8 cellular contexts compared by ENCODE assay signal in the genomic region with DNA sequence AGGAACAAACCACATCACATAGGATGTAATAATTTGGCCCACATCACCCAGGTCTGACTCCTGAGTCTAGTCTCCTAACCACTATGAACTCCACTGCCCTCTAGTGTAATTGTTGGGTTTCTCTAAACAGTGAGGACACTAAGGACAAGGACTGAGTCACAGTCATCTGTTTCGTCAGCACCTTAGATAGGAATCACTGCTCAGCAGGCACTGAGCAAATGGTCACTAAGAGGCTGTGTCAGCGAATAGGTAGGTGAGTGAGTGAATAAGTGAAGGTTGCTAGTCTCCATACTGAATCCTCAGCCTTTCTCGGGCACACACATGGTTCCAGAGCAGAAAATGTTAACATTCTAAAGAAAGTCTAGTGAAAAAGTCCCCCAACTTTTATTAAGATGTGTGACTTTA.
DNase-seq lines count a peak whose midpoint lies in the region; ATAC-seq, FAIRE-seq and TF ChIP-seq lines count a peak whose summit lies in the region.

No MANE protein-coding gene starts in this region.

- DNase-seq in COLO829 (ENCODE audit: low spot score), result peak; percentile 23
- peak; percentile 64 for DNase-seq in NCI-H748 (lab: John Stamatoyannopoulos, UW; ENCODE audit: unreplicated experiment)
- peak; percentile 98 for DNase-seq in bronchial epithelial cell (ENCODE audit: low read depth)
- DNase-seq in lung microvascular endothelial cell (ENCODE audit: low read depth in 2 of 2), result peak; percentile 60 to 62
- no peak for DNase-seq in stimulated activated CD4-positive, alpha-beta T cell treated with anti-CD3 and anti-CD28 coated beads, Interleukin-2, amount 100 ng/mL, for 48 hours
- no peak for DNase-seq in activated CD8-positive, alpha-beta memory T cell treated with anti-CD3 and anti-CD28 coated beads, Interleukin-2, amount 10 ng/mL, durations not matched to agents 7 days and 5 days

- peak; percentile 93 for FAIRE-seq in bronchial epithelial cell (lab: Jason Lieb, UNC)

- H3K27me3 Mint-ChIP-seq in activated CD8-positive, alpha-beta memory T cell treated with anti-CD3 and anti-CD28 coated beads, Interleukin-2, amount 10 ng/mL, durations not matched to agents 7 days and 5 days, result peaks cover 9% of the 10 kb centered on the region

- H3K36me3 ChIP-seq in bronchial epithelial cell (ENCODE audit: control insufficient read depth, insufficient read depth, low read length), result no peaks in the 10 kb centered on the region

- ATAC-seq in GM19025 (IDR thresholded peaks at IDR 0.05; ENCODE audit: low read depth, unreplicated experiment) (peak; percentile 83), HG03342 (IDR thresholded peaks at IDR 0.05; ENCODE audit: unreplicated experiment) (peak; percentile 87)
- no peak for ATAC-seq in activated CD8-positive, alpha-beta memory T cell treated with anti-CD3 and anti-CD28 coated beads, Interleukin-2, amount 10 ng/mL, durations not matched to agents 7 days and 5 days

- CTCF ChIA-PET in activated CD8-positive, alpha-beta memory T cell treated with anti-CD3 and anti-CD28 coated beads, Interleukin-2, amount 10 ng/mL, durations not matched to agents 7 days and 5 days (lab: Charles Lee), result no interaction called here

- no peak overlapping the region for H3K4me3 ChIP-seq in bronchial epithelial cell (ENCODE audit: low read depth, low read length)

- H3K27ac Mint-ChIP-seq in activated CD8-positive, alpha-beta memory T cell treated with anti-CD3 and anti-CD28 coated beads, Interleukin-2, amount 10 ng/mL, durations not matched to agents 7 days and 5 days, result no peak overlapping the region

- H3K4me3 Mint-ChIP-seq in activated CD8-positive, alpha-beta memory T cell treated with anti-CD3 and anti-CD28 coated beads, Interleukin-2, amount 10 ng/mL, durations not matched to agents 7 days and 5 days, result no peak overlapping the region

- TF ChIP-seq CTCF in bronchial epithelial cell (IDR thresholded peaks at IDR 0.05; ENCODE audit: insufficient read depth, low read length, severe bottlenecking), result peak; percentile 63

- H3K36me3 Mint-ChIP-seq in activated CD8-positive, alpha-beta memory T cell treated with anti-CD3 and anti-CD28 coated beads, Interleukin-2, amount 10 ng/mL, durations not matched to agents 7 days and 5 days, result no peaks in the 10 kb centered on the region

- H3K9me3 Mint-ChIP-seq in activated CD8-positive, alpha-beta memory T cell treated with anti-CD3 and anti-CD28 coated beads, Interleukin-2, amount 10 ng/mL, durations not matched to agents 7 days and 5 days (ENCODE audit: low read depth), result no peaks in the 10 kb centered on the region

- no peaks in the 10 kb centered on the region for H3K4me1 Mint-ChIP-seq in activated CD8-positive, alpha-beta memory T cell treated with anti-CD3 and anti-CD28 coated beads, Interleukin-2, amount 10 ng/mL, durations not matched to agents 7 days and 5 days

- H3K27me3 ChIP-seq in bronchial epithelial cell (ENCODE audit: control insufficient read depth, insufficient read depth, low read length), result no peaks in the 10 kb centered on the region

Comparison
In these comparisons a context has a peak if more than half of its experiments do, and no peak if none do; other contexts are left out.
1. DNase-seq: peak in COLO829 (single experiment), NCI-H748 (single experiment), bronchial epithelial cell (single experiment) and lung microvascular endothelial cell (2 of 2); none in stimulated activated CD4-positive, alpha-beta T cell treated with anti-CD3 and anti-CD28 coated beads, Interleukin-2, amount 100 ng/mL, for 48 hours (0 of 2) and activated CD8-positive, alpha-beta memory T cell treated with anti-CD3 and anti-CD28 coated beads, Interleukin-2, amount 10 ng/mL, durations not matched to agents 7 days and 5 days (single experiment).